8 cellular contexts compared by ENCODE assay signal in the genomic region with DNA sequence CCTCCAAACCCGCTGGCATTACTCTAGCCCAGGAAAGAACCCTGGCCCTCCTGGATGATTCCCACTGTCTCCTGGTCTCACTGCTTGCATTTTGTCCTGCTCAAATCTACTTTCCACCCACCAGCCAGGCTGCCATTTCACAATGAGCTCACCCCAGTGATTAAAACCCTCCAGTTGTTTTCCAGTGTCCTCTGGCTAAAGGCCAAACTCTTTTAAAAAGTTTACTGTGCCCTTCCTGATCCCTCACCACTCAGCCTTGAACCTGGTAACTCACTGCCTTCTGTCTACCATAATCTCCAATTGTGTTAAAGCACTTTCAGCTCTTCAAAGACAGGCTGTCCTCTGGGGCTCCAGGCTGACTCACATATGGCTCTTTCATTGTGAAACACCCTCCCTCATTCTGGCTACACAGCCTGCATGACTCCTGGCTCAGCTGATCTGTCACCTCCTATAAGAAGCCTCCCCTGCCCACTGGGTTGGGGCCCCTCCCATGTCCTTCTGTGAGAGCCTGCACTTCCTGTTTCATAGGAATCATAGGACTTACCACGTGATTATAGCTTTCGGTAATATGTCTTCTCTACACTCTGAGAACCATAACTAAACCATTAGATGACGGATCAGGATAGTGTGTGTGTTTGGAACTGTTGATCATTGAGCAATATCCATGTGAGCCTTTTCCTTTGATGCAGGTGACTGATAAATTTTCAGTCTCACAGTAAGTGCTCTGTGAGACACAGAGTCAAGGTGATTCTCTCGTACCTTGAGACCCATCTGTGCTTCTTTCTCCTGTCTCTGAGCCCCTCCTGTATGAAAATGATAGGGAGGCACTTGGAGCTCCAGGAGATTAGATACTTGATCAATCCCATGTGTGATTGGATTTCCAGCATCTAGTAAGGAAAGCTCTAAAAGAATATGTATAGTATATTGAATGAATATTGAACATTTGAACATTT.
DNase-seq lines count a peak whose midpoint lies in the region; ATAC-seq and TF ChIP-seq lines count a peak whose summit lies in the region.

No MANE protein-coding gene starts in this region.

- no peaks in the 10 kb centered on the region for H4K20me1 ChIP-seq in OCI-LY3 (ENCODE audit: insufficient read depth, low read length)

- H3K4me2 ChIP-seq in OCI-LY3 (ENCODE audit: low read length): peak overlapping the region; percentile 54

- no peaks in the 10 kb centered on the region for H3K9me3 Mint-ChIP-seq in HFFc6

- 85% methylated on average over 3 of the region's 5 CpGs for WGBS in right lobe of liver (ENCODE audit: insufficient coverage, low coverage, low lambda C conversion rate, missing lambda C conversion rate)

- no peaks in the 10 kb centered on the region; the same call in 1 of the 2 replicates for H3K27me3 Mint-ChIP-seq in HFFc6 (ENCODE audit: insufficient read depth)

- no peaks in the 10 kb centered on the region for H3K79me2 ChIP-seq in OCI-LY3 (ENCODE audit: low read length)

- no peaks in the 10 kb centered on the region for H3K36me3 Mint-ChIP-seq in HFFc6 (ENCODE audit: low read depth)

- TF ChIP-seq CTCF in HFFc6 (IDR thresholded peaks at IDR 0.05): no peak
- no peak for TF ChIP-seq CTCF in OCI-LY3 (IDR thresholded peaks at IDR 0.05; ENCODE audit: low read depth, low read length)
- no peak for TF ChIP-seq CTCF in astrocyte of the cerebellum (IDR thresholded peaks at IDR 0.05; ENCODE audit: low read depth, low read length, missing control alignments)
- TF ChIP-seq CTCF in right lobe of liver (IDR thresholded peaks at IDR 0.05): no peak
- TF ChIP-seq CTCF in upper lobe of right lung (IDR thresholded peaks at IDR 0.05): no peak

- no peaks in the 10 kb centered on the region for H3K27me3 ChIP-seq in OCI-LY3 (ENCODE audit: low read depth, low read length)
- H3K27me3 ChIP-seq in right lobe of liver: no peaks in the 10 kb centered on the region
- no peaks in the 10 kb centered on the region for H3K27me3 ChIP-seq in upper lobe of right lung

- peak overlapping the region; percentile 87 for H2AFZ ChIP-seq in OCI-LY3 (ENCODE audit: low read depth, low read length)

- peak overlapping the region; percentile 7; the same call in 1 of the 2 replicates for H3K9ac ChIP-seq in OCI-LY3 (ENCODE audit: low read length)

- intact Hi-C loops in right lobe of liver (cut with DNase I): no loop called here
- intact Hi-C loops in upper lobe of right lung (cut with DNase I): no loop called here

- H3K9me3 ChIP-seq in OCI-LY3 (ENCODE audit: insufficient read depth, low read length) (no peaks in the 10 kb centered on the region), right lobe of liver (no peaks in the 10 kb centered on the region), upper lobe of right lung (no peaks in the 10 kb centered on the region)

- peaks cover 10% of the 10 kb centered on the region for H3K4me1 ChIP-seq in OCI-LY3 (ENCODE audit: low read length)
- peaks cover 0 to 4% (median 0%) of the 10 kb centered on the region in 4 donors for H3K4me1 ChIP-seq in right lobe of liver
- H3K4me1 ChIP-seq in upper lobe of right lung: no peaks in the 10 kb centered on the region

- H3K4me3 Mint-ChIP-seq in HFFc6: no peak overlapping the region

- in situ Hi-C loops in astrocyte of the cerebellum (cut with HindIII; ENCODE audit: low sequenced_read_pairs): no loop called here

- ATAC-seq in right lobe of liver: peak; percentile 33 to 95 (median 70)
- peak; percentile 97 for ATAC-seq in upper lobe of right lung

- H3K36me3 ChIP-seq in OCI-LY3 (replicated peaks; ENCODE audit: low read depth, low read length) (no peaks in the 10 kb centered on the region), right lobe of liver (no peaks in the 10 kb centered on the region), upper lobe of right lung (no peaks in the 10 kb centered on the region)

- no peak overlapping the region for H3K27ac Mint-ChIP-seq in HFFc6

- H3K4me3 ChIP-seq in OCI-LY3 (ENCODE audit: low read length) (peak overlapping the region; percentile 36; the same call in 1 of the 2 replicates), astrocyte of the cerebellum (ENCODE audit: low read depth, low read length) (no peak overlapping the region), right lobe of liver (no peak overlapping the region), upper lobe of right lung (no peak overlapping the region)

- DNase-seq in EH (ENCODE audit: low read depth) (peak; percentile 90), HFFc6 (peak; percentile 87), astrocyte of the cerebellum (ENCODE audit: low read depth) (peak; percentile 22), right lobe of liver (peak in 1 of 3 donors; percentile 43), upper lobe of right lung (peak; percentile 71), GM19240 (ENCODE audit: insufficient read length, low spot score) (no peak), cerebellar nuclear complex (lab: John Stamatoyannopoulos, UW) (no peak)

- peaks cover 2% of the 10 kb centered on the region for H3K4me1 Mint-ChIP-seq in HFFc6 (ENCODE audit: low read depth)

- H3K27ac ChIP-seq in OCI-LY3 (ENCODE audit: low read length) (no peak overlapping the region), right lobe of liver (no peak overlapping the region), upper lobe of right lung (no peak overlapping the region)

- TF ChIP-seq POLR2A in right lobe of liver (IDR thresholded peaks at IDR 0.05): no peak

Comparison
In these comparisons a context has a peak if more than half of its experiments do, and no peak if none do; other contexts are left out.
1. DNase-seq: peak in EH (single experiment), HFFc6 (single experiment), astrocyte of the cerebellum (single experiment) and upper lobe of right lung (single experiment); none in GM19240 (single experiment) and cerebellar nuclear complex (0 of 2).